23 cellular contexts compared by ENCODE assay signal in genomic region chr4:178137732-178138471, GRCh38.
"Had no signal": no experiment of that assay in that cellular context is flagged by ENCODE, and none has a peak within 500 bp of the region (broad histone marks: within the 10 kb centered on the region; RNA-seq: fewer than 3 reads in every experiment).

No MANE protein-coding gene starts in this region.

- H3K4me3 Mint-ChIP-seq: dendritic cell treated with granulocyte-macrophage colony-stimulating factor and Interleukin-4, amounts not matched to agents 40 ng/mL and 50 ng/mL, for 4 days; effector memory CD8-positive, alpha-beta T cell; endodermal cell had no signal

- ATAC-seq: effector memory CD8-positive, alpha-beta T cell; esophagus mucosa; gastrocnemius medialis; left lung had no signal

- H3K4me1 Mint-ChIP-seq: endodermal cell had no signal

- DNase-seq: colonic mucosa; cortex of kidney; effector CD8-positive, alpha-beta T cell; effector memory CD8-positive, alpha-beta T cell; endodermal cell; erythroblast; esophagus squamous epithelium; foreskin fibroblast; foreskin melanocyte; gastrocnemius medialis; glutamatergic neuron; head of caudate nucleus; heart right ventricle; hippocampal formation; left cardiac atrium; left lung; left ventricle myocardium superior; lower lobe of right lung; mesenchymal stem cell; midbrain had no signal

- H3K4me3 ChIP-seq: colonic mucosa, esophagus squamous epithelium, gastrocnemius medialis, heart right ventricle, left lung, lower lobe of right lung had no signal

- H3K27me3 ChIP-seq: colonic mucosa, esophagus squamous epithelium, gastrocnemius medialis, heart right ventricle, left lung had no signal

- H3K27me3 Mint-ChIP-seq: dendritic cell treated with granulocyte-macrophage colony-stimulating factor and Interleukin-4, amounts not matched to agents 40 ng/mL and 50 ng/mL, for 4 days; effector memory CD8-positive, alpha-beta T cell had no signal

- H3K27ac Mint-ChIP-seq: dendritic cell treated with granulocyte-macrophage colony-stimulating factor and Interleukin-4, amounts not matched to agents 40 ng/mL and 50 ng/mL, for 4 days; effector memory CD8-positive, alpha-beta T cell; endodermal cell had no signal

- H3K27ac ChIP-seq: colonic mucosa, epithelial cell of prostate, esophagus squamous epithelium, gastrocnemius medialis, heart right ventricle, left lung, lower lobe of right lung had no signal

- H3K36me3 ChIP-seq: colonic mucosa, esophagus squamous epithelium, gastrocnemius medialis, heart right ventricle, left lung, lower lobe of right lung had no signal

- H3K9me3 ChIP-seq: colonic mucosa, gastrocnemius medialis, lower lobe of right lung had no signal

- H3K4me1 ChIP-seq: colonic mucosa, esophagus squamous epithelium, gastrocnemius medialis, heart right ventricle, left lung, lower lobe of right lung had no signal

- H3K9me3 Mint-ChIP-seq: endodermal cell had no signal
